Comparison of ENCODE assay signal across 11 cellular contexts in the genomic region with DNA sequence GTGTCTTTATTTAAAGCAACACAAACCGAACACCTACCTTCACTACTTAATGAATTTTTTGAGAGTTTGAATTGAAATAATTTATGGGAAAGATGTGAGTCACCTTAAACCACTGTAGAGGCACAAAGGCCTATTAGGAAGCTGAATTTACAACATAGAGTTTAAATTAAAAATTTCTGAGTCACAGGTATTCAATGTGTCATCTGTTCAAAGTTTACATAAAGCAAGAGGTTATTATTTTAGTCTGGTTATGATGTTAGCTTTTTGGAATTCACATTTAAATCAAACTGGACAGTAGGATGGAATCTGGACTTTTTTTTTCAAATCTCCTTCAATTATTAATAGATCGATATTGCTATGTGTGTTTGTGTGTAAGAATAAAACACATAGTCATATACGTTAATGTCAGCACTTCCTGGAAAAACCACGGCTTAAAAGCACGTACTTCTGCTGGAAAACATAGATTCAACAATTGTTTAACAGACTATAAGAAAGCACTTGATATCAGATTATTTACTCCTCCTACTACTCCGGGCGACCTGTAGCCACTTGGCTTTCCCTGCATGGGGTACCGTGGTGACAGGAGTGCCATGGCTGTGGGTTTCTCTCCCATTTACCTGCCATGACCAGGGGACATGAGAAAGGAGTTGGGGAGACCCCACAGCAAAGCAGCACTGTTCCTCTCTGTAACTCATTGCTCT.
DNase-seq lines count a peak whose midpoint lies in the region; FAIRE-seq and TF ChIP-seq lines count a peak whose summit lies in the region.
"Had no signal": no experiment of that assay in that cellular context is flagged by ENCODE, and none has a peak within 500 bp of the region (broad histone marks: within the 10 kb centered on the region; RNA-seq: fewer than 3 reads in every experiment).

No MANE protein-coding gene starts in this region.

- no peaks in the 10 kb centered on the region for H3K9me1 ChIP-seq in keratinocyte (ENCODE audit: control insufficient read depth, extremely low read depth, insufficient read depth, low read length)

- no peak for TF ChIP-seq CTCF in AG09309 (IDR thresholded peaks at IDR 0.05; ENCODE audit: control insufficient read depth, insufficient read depth, low read depth, low read length, missing control alignments)
- no peak for TF ChIP-seq CTCF in keratinocyte (optimal IDR thresholded peaks at IDR 0.05 in 1 of 3, IDR thresholded peaks at IDR 0.05 in 1 of 3, conservative IDR thresholded peaks at IDR 0.05 in 1 of 3; ENCODE audit: extremely low read depth in 1 of 3, insufficient read depth in 2 of 3, low read length in 3 of 3)
- no peak for TF ChIP-seq CTCF in ascending aorta (IDR thresholded peaks at IDR 0.05)

- H3K4me1 ChIP-seq in keratinocyte (ENCODE audit: control insufficient read depth, extremely low read depth, insufficient read depth, low read length), result peaks cover 30% of the 10 kb centered on the region
- H3K4me1 ChIP-seq in small intestine (ENCODE audit: control insufficient read depth in 2 of 2, insufficient read depth in 1 of 2, low read depth in 1 of 2, low read length in 1 of 2), result no peaks in the 10 kb centered on the region
- no peaks in the 10 kb centered on the region for H3K4me1 ChIP-seq in ascending aorta
- H3K4me1 ChIP-seq: BE2C, gastrocnemius medialis, vagina had no signal

- no peaks in the 10 kb centered on the region for H4K20me1 ChIP-seq in keratinocyte (ENCODE audit: control insufficient read depth, extremely low read depth, insufficient read depth, low read length)

- intact Hi-C loops in ascending aorta (cut with DNase I), result no loop called here

- peak overlapping the region; percentile 67 for H3K4me2 ChIP-seq in keratinocyte (ENCODE audit: control insufficient read depth, extremely low read depth, insufficient read depth, low read depth, low read length)

- WGBS in small intestine, 3 donors, result 79 to 82% (median 82%) methylated on average over 8 of the region's 8 CpGs

- peak overlapping the region; percentile 50 for H2AFZ ChIP-seq in keratinocyte (ENCODE audit: control insufficient read depth, low read length)

- peak overlapping the region; percentile 52 for H3K9ac ChIP-seq in keratinocyte (ENCODE audit: control insufficient read depth, extremely low read depth, insufficient read depth, low read length)

- FAIRE-seq in keratinocyte (lab: Jason Lieb, UNC) (peak; percentile 41), small intestine (lab: Jason Lieb, UNC) (no peak)

- dilution Hi-C loops in keratinocyte (cut with MboI; ENCODE audit: extremely low pct_ligation_motif_present, low sequenced_read_pairs), result no loop called here

- H3K9me3 ChIP-seq in keratinocyte (ENCODE audit: control insufficient read depth, low read depth, low read length), result no peaks in the 10 kb centered on the region
- H3K9me3 ChIP-seq in small intestine (ENCODE audit: control insufficient read depth, low read depth), result no peaks in the 10 kb centered on the region
- no peaks in the 10 kb centered on the region for H3K9me3 ChIP-seq in ascending aorta
- H3K9me3 ChIP-seq: gastrocnemius medialis, vagina had no signal

- no peaks in the 10 kb centered on the region for H3K79me2 ChIP-seq in keratinocyte (ENCODE audit: control insufficient read depth, insufficient read depth, low read length)

- DNase-seq in AG09309 (ENCODE audit: low read depth) (peak; percentile 62), HT1080 (ENCODE audit: low read depth) (peak; percentile 92), astrocyte of the hippocampus (ENCODE audit: low read depth, low spot score) (peak; percentile 38), keratinocyte (ENCODE audit: low read depth, low spot score) (peak; percentile 42), NCI-H1092 (lab: John Stamatoyannopoulos, UW) (no peak), NAMALWA (ENCODE audit: low spot score) (no peak), small intestine (no peak), ascending aorta (ENCODE audit: low spot score in 2 of 2) (no peak)
- DNase-seq: gastrocnemius medialis had no signal

- H3K36me3 ChIP-seq in keratinocyte (ENCODE audit: control insufficient read depth in 2 of 2, extremely low read depth in 1 of 2, insufficient read depth in 2 of 2, low read length in 2 of 2) (no peaks in the 10 kb centered on the region), small intestine (ENCODE audit: control insufficient read depth in 2 of 2, insufficient read depth in 2 of 2, low read length in 2 of 2) (no peaks in the 10 kb centered on the region), ascending aorta (no peaks in the 10 kb centered on the region)
- H3K36me3 ChIP-seq: BE2C, gastrocnemius medialis, vagina had no signal

- H3K27me3 ChIP-seq in keratinocyte (ENCODE audit: control insufficient read depth, extremely low read depth, insufficient read depth, low read length), result no peaks in the 10 kb centered on the region
- H3K27me3 ChIP-seq in small intestine (ENCODE audit: control insufficient read depth in 2 of 2, insufficient read depth in 2 of 2, low read length in 2 of 2), result no peaks in the 10 kb centered on the region
- no peaks in the 10 kb centered on the region for H3K27me3 ChIP-seq in ascending aorta
- H3K27me3 ChIP-seq: BE2C, gastrocnemius medialis, vagina had no signal

- H3K27ac ChIP-seq in keratinocyte (ENCODE audit: control insufficient read depth, insufficient read depth, low read length), result peak overlapping the region; percentile 93
- H3K27ac ChIP-seq in small intestine (ENCODE audit: low read depth in 1 of 2, low read length in 1 of 2), result no peak overlapping the region
- H3K27ac ChIP-seq in ascending aorta, result no peak overlapping the region
- H3K27ac ChIP-seq: gastrocnemius medialis, vagina had no signal

- no peak overlapping the region for H3K4me3 ChIP-seq in AG09309 (ENCODE audit: control insufficient read depth, low read depth, low read length)
- peak overlapping the region in 2 of 3 experiments; percentile 16 to 39 for H3K4me3 ChIP-seq in keratinocyte (ENCODE audit: control insufficient read depth in 2 of 3, extremely low read depth in 1 of 3, insufficient read depth in 2 of 3, low read depth in 1 of 3, low read length in 3 of 3)
- no peak overlapping the region for H3K4me3 ChIP-seq in small intestine (ENCODE audit: low read depth in 1 of 2, low read length in 2 of 2)
- H3K4me3 ChIP-seq in ascending aorta, result no peak overlapping the region
- H3K4me3 ChIP-seq: gastrocnemius medialis, vagina had no signal

Comparison
In these comparisons a context has a peak if more than half of its experiments do, and no peak if none do; other contexts are left out.
1. DNase-seq: peak in AG09309 (single experiment), HT1080 (single experiment), astrocyte of the hippocampus (single experiment) and keratinocyte (single experiment); none in NCI-H1092 (single experiment), NAMALWA (single experiment), small intestine (single experiment) and ascending aorta (0 of 2).
2. H3K4me3 ChIP-seq: peak in keratinocyte (2 of 3); none in AG09309 (single experiment), small intestine (0 of 2) and ascending aorta (0 of 2).